ENCODE assay signal across 8 cellular contexts in genomic region chr5:143606043-143606752, GRCh38.
DNase-seq lines count a peak whose midpoint lies in the region; ATAC-seq and TF ChIP-seq lines count a peak whose summit lies in the region.

No MANE protein-coding gene starts in this region.

- H3K9me3 ChIP-seq in testis = no peaks in the 10 kb centered on the region

- H3K4me3 Mint-ChIP-seq in activated naive CD8-positive, alpha-beta T cell treated with anti-CD3 and anti-CD28 coated beads, Interleukin-2, amount 10 ng/mL, durations not matched to agents 7 days and 5 days = peak overlapping the region; percentile 81

- H3K27ac Mint-ChIP-seq in activated naive CD8-positive, alpha-beta T cell treated with anti-CD3 and anti-CD28 coated beads, Interleukin-2, amount 10 ng/mL, durations not matched to agents 7 days and 5 days = peak overlapping the region; percentile 84

- TF ChIP-seq CTCF in testis (IDR thresholded peaks at IDR 0.05) = no peak

- H3K36me3 Mint-ChIP-seq in activated naive CD8-positive, alpha-beta T cell treated with anti-CD3 and anti-CD28 coated beads, Interleukin-2, amount 10 ng/mL, durations not matched to agents 7 days and 5 days = peaks cover 16% of the 10 kb centered on the region

- H3K9me3 Mint-ChIP-seq in activated naive CD8-positive, alpha-beta T cell treated with anti-CD3 and anti-CD28 coated beads, Interleukin-2, amount 10 ng/mL, durations not matched to agents 7 days and 5 days = peaks cover 14% of the 10 kb centered on the region

- POLR2A ChIA-PET in activated naive CD8-positive, alpha-beta T cell treated with anti-CD3 and anti-CD28 coated beads, Interleukin-2, amount 10 ng/mL, durations not matched to agents 7 days and 5 days (lab: Charles Lee) = interaction anchor here (0.5 to 1.8 kb wide), 2 partner anchors 13 to 203 kb away, joined by 6 to 7 read pairs; partner anchors contain the start of gene NR3C1

- peaks cover 6% of the 10 kb centered on the region for H3K27me3 Mint-ChIP-seq in activated naive CD8-positive, alpha-beta T cell treated with anti-CD3 and anti-CD28 coated beads, Interleukin-2, amount 10 ng/mL, durations not matched to agents 7 days and 5 days

- H3K27me3 ChIP-seq in testis = no peaks in the 10 kb centered on the region

- 67 to 68% methylated on average over 5 of the region's 5 CpGs for WGBS in testis, 2 donors

- intact Hi-C loops in testis (cut with DNase I; ENCODE audit: low total_unique reads) = no loop called here

- peak; percentile 73 for ATAC-seq in GM19463 (IDR thresholded peaks at IDR 0.05; ENCODE audit: unreplicated experiment)
- peak; percentile 82 for ATAC-seq in HG03439 (IDR thresholded peaks at IDR 0.05; ENCODE audit: unreplicated experiment)
- ATAC-seq in activated naive CD8-positive, alpha-beta T cell treated with anti-CD3 and anti-CD28 coated beads, Interleukin-2, amount 10 ng/mL, durations not matched to agents 7 days and 5 days (ENCODE audit: low read depth) = peak; percentile 44

- H3K4me1 ChIP-seq in testis = no peaks in the 10 kb centered on the region

- no peak for TF ChIP-seq POLR2A in testis (IDR thresholded peaks at IDR 0.05)

- H3K4me1 Mint-ChIP-seq in activated naive CD8-positive, alpha-beta T cell treated with anti-CD3 and anti-CD28 coated beads, Interleukin-2, amount 10 ng/mL, durations not matched to agents 7 days and 5 days = peaks cover 31% of the 10 kb centered on the region

- DNase-seq in ELR (ENCODE audit: low read depth) = peak; percentile 93
- DNase-seq in activated naive CD8-positive, alpha-beta T cell treated with anti-CD3 and anti-CD28 coated beads, Interleukin-2, amount 10 ng/mL, durations not matched to agents 7 days and 5 days = no peak
- DNase-seq in hippocampal formation (lab: John Stamatoyannopoulos, UW) = no peak
- DNase-seq in testis = no peak
- DNase-seq in NCI-H526 (lab: John Stamatoyannopoulos, UW) = no peak
- DNase-seq in HuH-7 (ENCODE audit: low spot score) = no peak

- H3K36me3 ChIP-seq in testis (ENCODE audit: low read depth, missing control alignments) = no peaks in the 10 kb centered on the region

- no peak overlapping the region for H3K27ac ChIP-seq in testis

- no peak overlapping the region for H3K4me3 ChIP-seq in testis
